9 cellular contexts compared by ENCODE assay signal in the genomic region with DNA sequence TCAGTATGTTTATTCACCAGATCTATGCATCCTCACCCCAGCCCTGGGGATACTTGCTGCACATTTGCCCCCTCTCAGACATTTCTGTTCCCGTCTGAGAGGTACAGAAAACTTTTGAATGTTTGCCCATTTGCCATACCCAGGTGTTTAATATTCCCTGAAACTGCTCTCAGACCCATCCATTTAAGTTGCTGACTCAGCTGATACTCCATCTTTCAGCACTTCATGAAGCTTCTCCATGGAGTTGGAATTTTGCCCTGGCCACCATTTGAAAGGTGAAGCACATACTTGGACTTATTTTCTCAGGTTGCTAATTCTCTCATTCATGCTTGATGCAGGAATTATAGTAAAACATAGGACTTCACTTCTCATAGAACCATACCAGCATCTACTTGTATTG.
"Had no signal": no experiment of that assay in that cellular context is flagged by ENCODE, and none has a peak within 500 bp of the region (broad histone marks: within the 10 kb centered on the region; RNA-seq: fewer than 3 reads in every experiment).

No MANE protein-coding gene starts in this region.

- H3K36me3 Mint-ChIP-seq: IgD-negative memory B cell had no signal

- H3K9ac ChIP-seq: GM23248 had no signal

- H2AFZ ChIP-seq: GM23248 had no signal

- H3K27ac ChIP-seq: GM23248, HL-60 had no signal

- DNase-seq: GM23248, H7, HFFc6, Kasumi-1, KG1 had no signal

- H3K4me1 Mint-ChIP-seq: IgD-negative memory B cell had no signal

- H3K27me3 Mint-ChIP-seq: IgD-negative memory B cell had no signal

- H3K36me3 ChIP-seq: HAP-1 had no signal

- H3K4me3 ChIP-seq: GM23248, HAP-1 had no signal

- H3K9me3 ChIP-seq: HAP-1 had no signal

- H3K27ac Mint-ChIP-seq: HFFc6, IgD-negative memory B cell had no signal

- H3K4me3 Mint-ChIP-seq: HFFc6, IgD-negative memory B cell had no signal

- H3K4me1 ChIP-seq: HAP-1 had no signal

- H3K9me3 Mint-ChIP-seq: IgD-negative memory B cell had no signal

- ATAC-seq: HCT116 had no signal
